ENCODE assay signal across 8 cellular contexts in genomic region chr7:149239345-149240143, GRCh38. TPM values are rescaled to one million over a fixed set of nuclear protein-coding genes. Genes with fewer than 3 reads are reported as not detected.
DNase-seq lines count a peak whose midpoint lies in the region; ATAC-seq and TF ChIP-seq lines count a peak whose summit lies in the region.

Gene ZNF212 (plus strand): TSS chr7:149239651. CDS start chr7:149239779, 128 bp downstream.

- TF ChIP-seq CTCF in KMS-11 (conservative IDR thresholded peaks at IDR 0.05; ENCODE audit: low read depth, low read length) = peak; percentile 82
- TF ChIP-seq CTCF in esophagus squamous epithelium (IDR thresholded peaks at IDR 0.05) = peak; percentile 69 to 97 (median 88)

- H3K27me3 Mint-ChIP-seq in activated T-cell treated with anti-CD3 and anti-CD28 coated beads, Interleukin-2, amount 50 U/mL, for 24 hours = no peaks in the 10 kb centered on the region
- H3K27me3 Mint-ChIP-seq in naive B cell = peaks cover 0 to 9% (median 6%) of the 10 kb centered on the region in 3 donors
- H3K27me3 Mint-ChIP-seq in stimulated activated memory B cell treated with anti-CD40 and anti-IgM and Interleukin-4, amounts not matched to agents 10 μg/mL and 1 μg/mL and 100 μg/mL, for 72 hours = no peaks in the 10 kb centered on the region

- H3K4me2 ChIP-seq in KMS-11 = peak within 1 kb of the TSS; percentile 99

- peak within 1 kb of the TSS; percentile 95 for H3K27ac Mint-ChIP-seq in activated T-cell treated with anti-CD3 and anti-CD28 coated beads, Interleukin-2, amount 50 U/mL, for 24 hours
- H3K27ac Mint-ChIP-seq in naive B cell = peak within 1 kb of the TSS in 5 of 6 donors; percentile 74 to 90 (median 86)
- peak within 1 kb of the TSS; percentile 88 for H3K27ac Mint-ChIP-seq in stimulated activated memory B cell treated with anti-CD40 and anti-IgM and Interleukin-4, amounts not matched to agents 10 μg/mL and 1 μg/mL and 100 μg/mL, for 72 hours

- H2AFZ ChIP-seq in KMS-11 (ENCODE audit: low read depth) = peak within 1 kb of the TSS; percentile 92

- H3K4me1 Mint-ChIP-seq in activated T-cell treated with anti-CD3 and anti-CD28 coated beads, Interleukin-2, amount 50 U/mL, for 24 hours (ENCODE audit: low read depth) = peaks cover 51% of the 10 kb centered on the region
- peaks cover 26 to 43% (median 28%) of the 10 kb centered on the region in 3 donors for H3K4me1 Mint-ChIP-seq in naive B cell
- peaks cover 35% of the 10 kb centered on the region for H3K4me1 Mint-ChIP-seq in stimulated activated memory B cell treated with anti-CD40 and anti-IgM and Interleukin-4, amounts not matched to agents 10 μg/mL and 1 μg/mL and 100 μg/mL, for 72 hours

- peaks cover 32% of the 10 kb centered on the region for H3K79me2 ChIP-seq in KMS-11 (ENCODE audit: insufficient read depth, low read depth)

- 0 out of 2 replicates have a peak, but pooled peaks cover 6% of the 10 kb centered on the region for H3K27me3 ChIP-seq in KMS-11 (ENCODE audit: insufficient read depth, low read depth)
- no peaks in the 10 kb centered on the region for H3K27me3 ChIP-seq in esophagus squamous epithelium

- 0 out of 2 replicates have a peak, but pooled peaks cover 4% of the 10 kb centered on the region for H4K20me1 ChIP-seq in KMS-11 (ENCODE audit: insufficient read depth)

- H3K9ac ChIP-seq in KMS-11 = peak within 1 kb of the TSS; percentile 63

- WGBS in esophagus squamous epithelium, 2 donors = 0 to 1% methylated on average over 19 to 31 of the region's 64 CpGs

- H3K4me1 ChIP-seq in KMS-11 (ENCODE audit: low read depth, poor library complexity, severe bottlenecking) (peaks cover 19% of the 10 kb centered on the region), esophagus squamous epithelium (peaks cover 15 to 38% (median 21%) of the 10 kb centered on the region in 3 donors)

- peaks cover 38% of the 10 kb centered on the region for H3K36me3 Mint-ChIP-seq in activated T-cell treated with anti-CD3 and anti-CD28 coated beads, Interleukin-2, amount 50 U/mL, for 24 hours (ENCODE audit: low read depth)
- peaks cover 5 to 8% of the 10 kb centered on the region in 2 donors for H3K36me3 Mint-ChIP-seq in naive B cell
- H3K36me3 Mint-ChIP-seq in stimulated activated memory B cell treated with anti-CD40 and anti-IgM and Interleukin-4, amounts not matched to agents 10 μg/mL and 1 μg/mL and 100 μg/mL, for 72 hours = peaks cover 9% of the 10 kb centered on the region

- TF ChIP-seq POLR2A in esophagus squamous epithelium (IDR thresholded peaks at IDR 0.05) = peak in 2 of 4 donors; percentile 25 to 32

- no peaks in the 10 kb centered on the region for H3K9me3 Mint-ChIP-seq in activated T-cell treated with anti-CD3 and anti-CD28 coated beads, Interleukin-2, amount 50 U/mL, for 24 hours
- H3K9me3 Mint-ChIP-seq in naive B cell = peaks cover 0 to 5% (median 4%) of the 10 kb centered on the region in 7 donors
- H3K9me3 Mint-ChIP-seq in stimulated activated memory B cell treated with anti-CD40 and anti-IgM and Interleukin-4, amounts not matched to agents 10 μg/mL and 1 μg/mL and 100 μg/mL, for 72 hours = peaks cover 8% of the 10 kb centered on the region

- peak within 1 kb of the TSS; percentile 95 for H3K4me3 Mint-ChIP-seq in activated T-cell treated with anti-CD3 and anti-CD28 coated beads, Interleukin-2, amount 50 U/mL, for 24 hours
- H3K4me3 Mint-ChIP-seq in naive B cell = peak within 1 kb of the TSS; percentile 91 to 97 (median 92)
- peak within 1 kb of the TSS; percentile 94 for H3K4me3 Mint-ChIP-seq in stimulated activated memory B cell treated with anti-CD40 and anti-IgM and Interleukin-4, amounts not matched to agents 10 μg/mL and 1 μg/mL and 100 μg/mL, for 72 hours

- no peaks in the 10 kb centered on the region for H3K9me3 ChIP-seq in esophagus squamous epithelium

- peak; percentile 99 for ATAC-seq in GM21723 (IDR thresholded peaks at IDR 0.05; ENCODE audit: unreplicated experiment)
- ATAC-seq in naive B cell (ENCODE audit: low read depth in 2 of 2) = peak; percentile 99
- peak; percentile 100 for ATAC-seq in stimulated activated memory B cell treated with anti-CD40 and anti-IgM and Interleukin-4, amounts not matched to agents 10 μg/mL and 1 μg/mL and 100 μg/mL, for 72 hours

- DNase-seq in DMS79 treated with DMSO at 0.1 percent for 48 hours (lab: John Stamatoyannopoulos, UW) (peak; percentile 72), esophagus squamous epithelium (lab: John Stamatoyannopoulos, UW) (peak; percentile 53), naive B cell (peak; percentile 84)
- peak; percentile 92 for DNase-seq in activated T-cell treated with anti-CD3 and anti-CD28 coated beads, Interleukin-2, amount 50 U/mL, for 24 hours

- H3K27ac ChIP-seq in KMS-11 = peak within 1 kb of the TSS; percentile 53
- H3K27ac ChIP-seq in esophagus squamous epithelium = peak within 1 kb of the TSS; percentile 80 to 90 (median 84)

- H3K36me3 ChIP-seq in KMS-11 (ENCODE audit: insufficient read depth) (0 out of 2 replicates have a peak, but pooled peaks cover 4% of the 10 kb centered on the region), esophagus squamous epithelium (no peaks in the 10 kb centered on the region)

- intact Hi-C loops in esophagus squamous epithelium (cut with DNase I) = no loop called here

- H3K4me3 ChIP-seq in KMS-11 (IDR thresholded peaks at IDR 0.05; ENCODE audit: insufficient read depth, low read depth, low read length) (peak within 1 kb of the TSS; percentile 74), esophagus squamous epithelium (peak within 1 kb of the TSS; percentile 52 to 97 (median 88))

TF ChIP-seq in PFSK-1, 5 proteins besides CTCF, POLR2A, EP300 and RAD21:
- TF ChIP-seq SIN3A (IDR thresholded peaks at IDR 0.05; ENCODE audit: borderline replicate concordance, insufficient read depth, low read length) (0 out of 2 replicates have a peak, but pooled peaks have one; percentile 13), TAF1 (IDR thresholded peaks at IDR 0.05; ENCODE audit: borderline replicate concordance, insufficient read depth, low read length) (peak; percentile 56; the same call in 1 of the 2 replicates), POLR2AphosphoS5 (IDR thresholded peaks at IDR 0.05; ENCODE audit: low read depth, low read length) (peak; percentile 61), FOXP2 (optimal IDR thresholded peaks at IDR 0.05; ENCODE audit: borderline replicate concordance, extremely low read depth, extremely low read length, insufficient read depth) (peak; percentile 83), REST (IDR thresholded peaks at IDR 0.05; ENCODE audit: insufficient read depth in 1 of 2, low read depth in 2 of 2, low read length in 2 of 2) (0 out of 4 replicates have a peak, but pooled peaks of 1 of the 2 experiments have one; percentile 34)
TF ChIP-seq in PFSK-1: peak in this region for 5.

RNA-seq across cellular contexts. Expression of gene ZNF212, which starts in this region (rescaled TPM):
- polyA plus RNA-seq in PFSK-1 (2012; ENCODE audit: insufficient read length, low read depth) = 8.3 TPM
- total RNA-seq in esophagus squamous epithelium = 10 to 100 TPM in 2 of 4 donors, 1 to 10 TPM in 2; 8.0 to 11.1 (median 10.2) TPM
- polyA plus RNA-seq in naive B cell (ENCODE audit: low read depth in 6 of 6) = 10 to 100 TPM in 1 of 6 donors, 1 to 10 TPM in 5; 1.8 to 10.3 (median 5.5) TPM

Comparison
In these comparisons a context has a peak if more than half of its experiments do, and no peak if none do; other contexts are left out.
1. Peak in every context shown above with its lines: DNase-seq, ATAC-seq, H3K4me3 ChIP-seq and H3K27ac ChIP-seq.